Comparison of ENCODE assay signal across 23 cellular contexts in the genomic region with DNA sequence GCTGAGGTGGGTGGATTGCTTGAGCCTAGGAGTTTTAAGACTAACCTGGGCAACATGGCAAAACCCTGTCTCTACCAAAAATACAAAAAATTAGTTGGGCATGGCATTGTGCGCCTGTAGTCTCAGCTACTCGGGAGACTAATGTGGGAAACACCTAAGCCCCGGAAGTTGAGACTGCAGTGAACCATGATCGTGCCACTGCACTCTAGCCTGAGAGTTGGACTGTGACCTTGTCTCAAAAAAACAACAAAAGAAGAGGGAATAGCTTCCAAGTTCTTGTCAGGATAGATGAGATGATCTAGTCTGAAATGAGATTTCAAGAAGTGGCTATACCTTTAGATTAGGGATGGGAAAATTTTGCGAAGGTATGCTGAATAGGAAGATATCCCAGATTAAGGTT. TPM values are rescaled to one million over a fixed set of nuclear protein-coding genes. Genes with fewer than 3 reads are reported as not detected.
DNase-seq lines count a peak whose midpoint lies in the region; ATAC-seq lines count a peak whose summit lies in the region.
"Had no signal": no experiment of that assay in that cellular context is flagged by ENCODE, and none has a peak within 500 bp of the region (broad histone marks: within the 10 kb centered on the region; RNA-seq: fewer than 3 reads in every experiment).

No MANE protein-coding gene starts in this region.

- H3K27me3 ChIP-seq in CD4-positive, CD25-positive, alpha-beta regulatory T cell (ENCODE audit: control insufficient read depth, insufficient read depth, low read length) = no peaks in the 10 kb centered on the region
- H3K27me3 ChIP-seq: BLaER1 had no signal

- peaks cover 61% of the 10 kb centered on the region for H3K36me3 ChIP-seq in CD4-positive, CD25-positive, alpha-beta regulatory T cell (ENCODE audit: control insufficient read depth, insufficient read depth, low read length)

- no peaks in the 10 kb centered on the region for H3K27me3 Mint-ChIP-seq in activated T-cell treated with anti-CD3 and anti-CD28 coated beads, Interleukin-2, amount 50 U/mL, for 72 hours (ENCODE audit: low read depth)
- no peaks in the 10 kb centered on the region for H3K27me3 Mint-ChIP-seq in activated T-cell treated with anti-CD3 and anti-CD28 coated beads, Interleukin-2, amount 50 U/mL, for 24 hours
- no peaks in the 10 kb centered on the region for H3K27me3 Mint-ChIP-seq in CD4-positive, CD25-positive, alpha-beta regulatory T cell
- no peaks in the 10 kb centered on the region for H3K27me3 Mint-ChIP-seq in central memory CD8-positive, alpha-beta T cell
- H3K27me3 Mint-ChIP-seq: B cell; CD4-positive, alpha-beta T cell; CD8-positive, alpha-beta memory T cell had no signal

- no peak for DNase-seq in activated T-cell treated with anti-CD3 and anti-CD28 coated beads, Interleukin-2, amount 50 U/mL, for 72 hours
- no peak for DNase-seq in activated T-cell treated with anti-CD3 and anti-CD28 coated beads, Interleukin-2, amount 50 U/mL, for 24 hours
- DNase-seq in CD4-positive, CD25-positive, alpha-beta regulatory T cell = no peak
- no peak for DNase-seq in central memory CD8-positive, alpha-beta T cell (ENCODE audit: low spot score in 2 of 2)
- no peak for DNase-seq in stimulated activated effector memory CD8-positive, alpha-beta T cell treated with anti-CD3 and anti-CD28 coated beads, Interleukin-12 subunit alpha, Interleukin-12 subunit beta, amount 100 ng/mL, for 72 hours (ENCODE audit: low spot score in 2 of 2)
- DNase-seq in mucosa of gallbladder (ENCODE audit: low spot score) = no peak
- no peak for DNase-seq in NCI-H226
- DNase-seq in NCI-H1436 (lab: John Stamatoyannopoulos, UW) = no peak
- DNase-seq: CD4-positive, alpha-beta T cell; CD8-positive, alpha-beta memory T cell; DMS 273 treated with DMSO at 0.1 percent for 48 hours; DMS79 treated with DMSO at 0.1 percent for 48 hours; GF-D8; GOT3; HFFc6 had no signal

- peak overlapping the region; percentile 27 for H3K27ac Mint-ChIP-seq in activated T-cell treated with anti-CD3 and anti-CD28 coated beads, Interleukin-2, amount 50 U/mL, for 72 hours
- no peak overlapping the region for H3K27ac Mint-ChIP-seq in activated T-cell treated with anti-CD3 and anti-CD28 coated beads, Interleukin-2, amount 50 U/mL, for 24 hours
- peak overlapping the region in 2 of 3 donors; percentile 60 to 67 for H3K27ac Mint-ChIP-seq in CD4-positive, CD25-positive, alpha-beta regulatory T cell
- peak overlapping the region; percentile 27 for H3K27ac Mint-ChIP-seq in central memory CD8-positive, alpha-beta T cell (ENCODE audit: low read depth)
- H3K27ac Mint-ChIP-seq in stimulated activated effector memory CD8-positive, alpha-beta T cell treated with anti-CD3 and anti-CD28 coated beads, Interleukin-12 subunit alpha, Interleukin-12 subunit beta, amount 100 ng/mL, for 72 hours = peak overlapping the region; percentile 66
- H3K27ac Mint-ChIP-seq: B cell; CD4-positive, alpha-beta T cell; HFFc6 had no signal

- H3K9me3 ChIP-seq in CD4-positive, CD25-positive, alpha-beta regulatory T cell (ENCODE audit: control insufficient read depth in 2 of 2, low read length in 2 of 2) = no peaks in the 10 kb centered on the region
- H3K9me3 ChIP-seq: BLaER1, HAP-1 had no signal

- H3K9me3 Mint-ChIP-seq in activated T-cell treated with anti-CD3 and anti-CD28 coated beads, Interleukin-2, amount 50 U/mL, for 72 hours = no peaks in the 10 kb centered on the region
- no peaks in the 10 kb centered on the region for H3K9me3 Mint-ChIP-seq in activated T-cell treated with anti-CD3 and anti-CD28 coated beads, Interleukin-2, amount 50 U/mL, for 24 hours
- H3K9me3 Mint-ChIP-seq in CD4-positive, CD25-positive, alpha-beta regulatory T cell = no peaks in the 10 kb centered on the region
- no peaks in the 10 kb centered on the region for H3K9me3 Mint-ChIP-seq in central memory CD8-positive, alpha-beta T cell
- H3K9me3 Mint-ChIP-seq in stimulated activated effector memory CD8-positive, alpha-beta T cell treated with anti-CD3 and anti-CD28 coated beads, Interleukin-12 subunit alpha, Interleukin-12 subunit beta, amount 100 ng/mL, for 72 hours = no peaks in the 10 kb centered on the region
- H3K9me3 Mint-ChIP-seq: CD4-positive, alpha-beta T cell; CD8-positive, alpha-beta memory T cell; HFFc6 had no signal

- no peak overlapping the region for H3K4me3 ChIP-seq in CD4-positive, CD25-positive, alpha-beta regulatory T cell (ENCODE audit: low read depth, low read length)
- H3K4me3 ChIP-seq: BLaER1, HAP-1 had no signal

- no peak for ATAC-seq in activated T-cell treated with anti-CD3 and anti-CD28 coated beads, Interleukin-2, amount 50 U/mL, for 72 hours (replicated peaks in 1 of 2)
- no peak for ATAC-seq in CD4-positive, CD25-positive, alpha-beta regulatory T cell (ENCODE audit: low read depth in 2 of 2)
- no peak for ATAC-seq in central memory CD8-positive, alpha-beta T cell (replicated peaks; ENCODE audit: extremely low read depth, poor library complexity, severe bottlenecking)
- ATAC-seq in stimulated activated effector memory CD8-positive, alpha-beta T cell treated with anti-CD3 and anti-CD28 coated beads, Interleukin-12 subunit alpha, Interleukin-12 subunit beta, amount 100 ng/mL, for 72 hours = no peak

- no peak overlapping the region for H3K4me3 Mint-ChIP-seq in activated T-cell treated with anti-CD3 and anti-CD28 coated beads, Interleukin-2, amount 50 U/mL, for 72 hours
- no peak overlapping the region for H3K4me3 Mint-ChIP-seq in activated T-cell treated with anti-CD3 and anti-CD28 coated beads, Interleukin-2, amount 50 U/mL, for 24 hours
- no peak overlapping the region for H3K4me3 Mint-ChIP-seq in CD4-positive, CD25-positive, alpha-beta regulatory T cell
- no peak overlapping the region for H3K4me3 Mint-ChIP-seq in central memory CD8-positive, alpha-beta T cell
- H3K4me3 Mint-ChIP-seq in stimulated activated effector memory CD8-positive, alpha-beta T cell treated with anti-CD3 and anti-CD28 coated beads, Interleukin-12 subunit alpha, Interleukin-12 subunit beta, amount 100 ng/mL, for 72 hours = no peak overlapping the region
- H3K4me3 Mint-ChIP-seq: B cell; CD4-positive, alpha-beta T cell; CD8-positive, alpha-beta memory T cell; HFFc6 had no signal

- H3K27ac ChIP-seq in CD4-positive, CD25-positive, alpha-beta regulatory T cell (ENCODE audit: insufficient read depth, low read length, poor library complexity, severe bottlenecking) = no peak overlapping the region
- H3K27ac ChIP-seq: 22Rv1, BLaER1, C4-2B had no signal

- peaks cover 9% of the 10 kb centered on the region for H3K4me1 Mint-ChIP-seq in activated T-cell treated with anti-CD3 and anti-CD28 coated beads, Interleukin-2, amount 50 U/mL, for 72 hours (ENCODE audit: low read depth)
- peaks cover 29% of the 10 kb centered on the region for H3K4me1 Mint-ChIP-seq in activated T-cell treated with anti-CD3 and anti-CD28 coated beads, Interleukin-2, amount 50 U/mL, for 24 hours (ENCODE audit: low read depth)
- peaks cover 16 to 28% (median 26%) of the 10 kb centered on the region in 4 donors for H3K4me1 Mint-ChIP-seq in CD4-positive, CD25-positive, alpha-beta regulatory T cell
- peaks cover 8% of the 10 kb centered on the region for H3K4me1 Mint-ChIP-seq in central memory CD8-positive, alpha-beta T cell
- H3K4me1 Mint-ChIP-seq in stimulated activated effector memory CD8-positive, alpha-beta T cell treated with anti-CD3 and anti-CD28 coated beads, Interleukin-12 subunit alpha, Interleukin-12 subunit beta, amount 100 ng/mL, for 72 hours = peaks cover 14% of the 10 kb centered on the region
- H3K4me1 Mint-ChIP-seq: B cell had no signal

- peaks cover 3 to 32% of the 10 kb centered on the region in 2 donors for H3K36me3 Mint-ChIP-seq in activated T-cell treated with anti-CD3 and anti-CD28 coated beads, Interleukin-2, amount 50 U/mL, for 72 hours (ENCODE audit: insufficient read depth in 2 of 2)
- peaks cover 83% of the 10 kb centered on the region for H3K36me3 Mint-ChIP-seq in activated T-cell treated with anti-CD3 and anti-CD28 coated beads, Interleukin-2, amount 50 U/mL, for 24 hours (ENCODE audit: low read depth)
- H3K36me3 Mint-ChIP-seq in CD4-positive, CD25-positive, alpha-beta regulatory T cell = peaks cover 37% of the 10 kb centered on the region
- H3K36me3 Mint-ChIP-seq in central memory CD8-positive, alpha-beta T cell (ENCODE audit: insufficient read depth) = peaks cover 42% of the 10 kb centered on the region
- H3K36me3 Mint-ChIP-seq in stimulated activated effector memory CD8-positive, alpha-beta T cell treated with anti-CD3 and anti-CD28 coated beads, Interleukin-12 subunit alpha, Interleukin-12 subunit beta, amount 100 ng/mL, for 72 hours = peaks cover 59% of the 10 kb centered on the region

- no peaks in the 10 kb centered on the region for H3K4me1 ChIP-seq in CD4-positive, CD25-positive, alpha-beta regulatory T cell (ENCODE audit: control insufficient read depth, insufficient read depth, low read length, poor library complexity, severe bottlenecking)
- H3K4me1 ChIP-seq: BLaER1 had no signal

RNA-seq across cellular contexts. Expression of a gene that starts 14.8 kb away (rescaled TPM):
- total RNA-seq in activated T-cell treated with anti-CD3 and anti-CD28 coated beads, Interleukin-2, amount 50 U/mL, for 72 hours = under 1 TPM; 0.12 to 0.36 TPM
- total RNA-seq in CD4-positive, CD25-positive, alpha-beta regulatory T cell = 0.15 TPM
- polyA plus RNA-seq in CD4-positive, CD25-positive, alpha-beta regulatory T cell = not detected
- total RNA-seq in mucosa of gallbladder = 0.12 TPM
- total RNA-seq: CD8-positive, alpha-beta memory T cell; Daoy; G401; HFFc6 had no signal
- polyA plus RNA-seq: AG04450; CD8-positive, alpha-beta memory T cell had no signal
